Comparison of ENCODE assay signal across 7 cellular contexts in the genomic region with DNA sequence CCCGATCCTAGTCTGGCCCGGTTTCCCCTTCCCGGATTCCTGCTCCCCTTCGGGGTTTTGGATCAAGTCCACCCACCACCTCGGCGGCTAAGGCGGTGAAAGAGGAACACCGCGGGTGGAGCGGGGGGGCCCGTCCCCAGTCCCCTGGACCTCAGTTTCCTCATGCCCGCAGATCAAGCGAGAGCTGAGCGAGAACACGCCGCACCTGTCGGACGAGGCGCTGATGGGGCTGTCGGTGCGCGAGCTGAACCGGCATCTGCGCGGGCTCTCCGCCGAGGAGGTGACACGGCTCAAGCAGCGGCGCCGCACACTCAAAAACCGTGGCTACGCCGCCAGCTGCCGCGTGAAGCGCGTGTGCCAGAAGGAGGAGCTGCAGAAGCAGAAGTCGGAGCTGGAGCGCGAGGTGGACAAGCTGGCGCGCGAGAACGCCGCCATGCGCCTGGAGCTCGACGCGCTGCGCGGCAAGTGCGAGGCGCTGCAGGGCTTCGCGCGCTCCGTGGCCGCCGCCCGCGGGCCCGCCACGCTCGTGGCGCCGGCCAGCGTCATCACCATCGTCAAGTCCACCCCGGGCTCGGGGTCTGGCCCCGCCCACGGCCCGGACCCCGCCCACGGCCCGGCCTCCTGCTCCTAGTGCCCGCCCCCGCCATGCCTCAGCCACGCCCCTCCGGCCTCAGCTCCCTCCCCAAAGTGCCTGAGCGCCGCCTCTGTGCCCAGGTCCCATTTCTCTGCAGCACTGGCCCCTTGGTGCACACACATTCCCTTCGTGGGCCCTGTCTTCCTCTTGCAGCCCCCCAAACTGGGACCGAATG. TPM values are rescaled to one million over a fixed set of nuclear protein-coding genes. Genes with fewer than 3 reads are reported as not detected.
DNase-seq lines count a peak whose midpoint lies in the region; ATAC-seq and TF ChIP-seq lines count a peak whose summit lies in the region.

No MANE protein-coding gene starts in this region.

- no peaks in the 10 kb centered on the region for H3K9me2 ChIP-seq in GM23248 (ENCODE audit: insufficient read depth)

- intact Hi-C loops in body of pancreas (cut with DNase I), result no loop called here

- 26% methylated on average over 55 to 78 of the region's 85 CpGs for WGBS in GM23248 (ENCODE audit: low coverage in 1 of 2, low lambda C conversion rate in 2 of 2, missing lambda C conversion rate in 2 of 2), 2 experiments
- WGBS in body of pancreas, 2 donors, result 29 to 46% methylated on average over 54 to 72 of the region's 85 CpGs

- H4K20me1 ChIP-seq in GM23248 (ENCODE audit: insufficient read depth), result 0 out of 2 replicates have a peak, but pooled peaks cover 3% of the 10 kb centered on the region

- peak in 3 of 7 experiments; percentile 8 to 34 (median 14) for TF ChIP-seq CTCF in body of pancreas (IDR thresholded peaks at IDR 0.05)

- H3K27me3 ChIP-seq in GM23248 (replicated peaks; ENCODE audit: insufficient read depth) (no peaks in the 10 kb centered on the region), body of pancreas (no peaks in the 10 kb centered on the region)

- DNase-seq in GM23248 (peak; percentile 81), T-helper 9 cell (peak; percentile 72), body of pancreas (peak; percentile 55 to 74 (median 64)), islet precursor cell (peak; percentile 89), SKM-1 (lab: John Stamatoyannopoulos, UW; ENCODE audit: unreplicated experiment) (no peak), SHP77 (lab: John Stamatoyannopoulos, UW) (no peak)
- peak; percentile 53 to 66 for DNase-seq in stimulated activated CD4-positive, alpha-beta T cell treated with anti-CD3 and anti-CD28 coated beads, Interleukin-2, amount 100 ng/mL, for 48 hours

- H2AFZ ChIP-seq in GM23248, result no peak overlapping the region

- H3K9me3 ChIP-seq in GM23248 (ENCODE audit: low read depth), result no peaks in the 10 kb centered on the region
- no peaks in the 10 kb centered on the region for H3K9me3 ChIP-seq in body of pancreas

- H3K27ac ChIP-seq in GM23248, result no peak overlapping the region
- H3K27ac ChIP-seq in body of pancreas, result peak overlapping the region in 2 of 4 donors; percentile 10 to 67

- H3K4me3 ChIP-seq in GM23248, result no peak overlapping the region
- H3K4me3 ChIP-seq in body of pancreas, result no peak overlapping the region

- peaks cover 42% of the 10 kb centered on the region for H3K79me2 ChIP-seq in GM23248 (ENCODE audit: insufficient read depth)

- no peak overlapping the region for H3K4me2 ChIP-seq in GM23248 (ENCODE audit: unreplicated experiment)

- in situ Hi-C loops in GM23248 (cut with MboI), result no loop called here

- no peak for TF ChIP-seq POLR2A in body of pancreas (IDR thresholded peaks at IDR 0.05)

- H3F3A ChIP-seq in GM23248 (ENCODE audit: insufficient read depth), result peaks cover 23% of the 10 kb centered on the region

- H3K36me3 ChIP-seq in GM23248 (ENCODE audit: low read depth) (peaks cover 9% of the 10 kb centered on the region; the same call in 1 of the 2 replicates), body of pancreas (replicated peaks in 1 of 2; ENCODE audit: insufficient read depth in 1 of 2, low read depth in 2 of 2) (no peaks in the 10 kb centered on the region)

- peak; percentile 15 for ATAC-seq in body of pancreas

- H3K4me1 ChIP-seq in GM23248 (ENCODE audit: insufficient read depth), result peaks cover 26% of the 10 kb centered on the region
- peaks cover 28% of the 10 kb centered on the region for H3K4me1 ChIP-seq in body of pancreas

- 0 out of 2 replicates have a peak overlapping the region, but pooled peaks have one; percentile 9 for H3K9ac ChIP-seq in GM23248

RNA-seq across cellular contexts. Expression of a gene that starts 12.7 kb away (rescaled TPM):
- 68.1 and 73.0 TPM in 2 replicates for total RNA-seq in GM23248 (2014; rRNA removed; shearing (Covaris generic))
- 34.6 and 37.1 TPM in 2 replicates for polyA plus RNA-seq in GM23248 (2016; fragmentation: Nextera tagmentation; extraction: Ambion mirVana)
- total RNA-seq in body of pancreas, result 10 to 100 TPM; 16.9 to 35.6 TPM

RNA-seq across cellular contexts. Expression of a gene that starts 32.8 kb away (rescaled TPM):
- 5.5 and 28.3 TPM in 2 replicates for total RNA-seq in GM23248 (2014; rRNA removed; shearing (Covaris generic))
- polyA plus RNA-seq in GM23248 (2016; fragmentation: Nextera tagmentation; extraction: Ambion mirVana), result 5.6 and 6.5 TPM in 2 replicates
- 10 to 100 TPM; 41.5 to 68.0 TPM for total RNA-seq in body of pancreas

RNA-seq across cellular contexts. Expression of a gene that starts 58.4 kb away (rescaled TPM):
- 73.2 and 91.0 TPM in 2 replicates for total RNA-seq in GM23248 (2014; rRNA removed; shearing (Covaris generic))
- polyA plus RNA-seq in GM23248 (2016; fragmentation: Nextera tagmentation; extraction: Ambion mirVana), result 82.7 and 83.7 TPM in 2 replicates
- total RNA-seq in body of pancreas, result 10 to 100 TPM; 28.7 to 31.4 TPM

Comparison
In these comparisons a context has a peak if more than half of its experiments do, and no peak if none do; other contexts are left out.
1. DNase-seq: peak in GM23248 (single experiment), T-helper 9 cell (single experiment), body of pancreas (4 of 4), islet precursor cell (single experiment) and stimulated activated CD4-positive, alpha-beta T cell treated with anti-CD3 and anti-CD28 coated beads, Interleukin-2, amount 100 ng/mL, for 48 hours (2 of 2); none in SKM-1 (single experiment) and SHP77 (0 of 2).